In genomic region chr17:74298690-74299617, GRCh38 we compare ENCODE assay signal across 22 cellular contexts. TPM values are rescaled to one million over a fixed set of nuclear protein-coding genes. Genes with fewer than 3 reads are reported as not detected.
"Had no signal": no experiment of that assay in that cellular context is flagged by ENCODE, and none has a peak within 500 bp of the region (broad histone marks: within the 10 kb centered on the region; RNA-seq: fewer than 3 reads in every experiment).

No MANE protein-coding gene starts in this region.

- H3K4me1 ChIP-seq: ascending aorta, sigmoid colon had no signal

- H3K27ac ChIP-seq: ascending aorta, brain microvascular endothelial cell, foreskin keratinocyte, left ventricle myocardium inferior, sigmoid colon had no signal

- H3K9me3 ChIP-seq: ascending aorta, left ventricle myocardium inferior, sigmoid colon had no signal

- H3K27ac Mint-ChIP-seq: dendritic cell treated with granulocyte-macrophage colony-stimulating factor and Interleukin-4, amounts not matched to agents 40 ng/mL and 50 ng/mL, for 4 days; memory B cell; nephron progenitor cell had no signal

- FAIRE-seq: endometrium, kidney had no signal

- H3K36me3 Mint-ChIP-seq: activated naive CD4-positive, alpha-beta T cell treated with anti-CD3 and anti-CD28 coated beads, Interleukin-2, amount 50 U/mL, for 72 hours had no signal

- H3K4me3 ChIP-seq: ascending aorta, left ventricle myocardium inferior, sigmoid colon, smooth muscle cell had no signal

- H3K27me3 ChIP-seq: ascending aorta, brain microvascular endothelial cell had no signal

- DNase-seq: activated CD4-positive, alpha-beta T cell treated with anti-CD3 and anti-CD28 coated beads for 4 hours; activated CD4-positive, CD25-positive, alpha-beta regulatory T cell; brain microvascular endothelial cell; effector CD4-positive, alpha-beta T cell; erythroblast; kidney; left ventricle myocardium inferior; nephron progenitor cell; sigmoid colon; stimulated activated naive CD4-positive, alpha-beta T cell had no signal

- H3K9me3 Mint-ChIP-seq: activated naive CD4-positive, alpha-beta T cell treated with anti-CD3 and anti-CD28 coated beads, Interleukin-2, amount 50 U/mL, for 72 hours; dendritic cell treated with granulocyte-macrophage colony-stimulating factor and Interleukin-4, amounts not matched to agents 40 ng/mL and 50 ng/mL, for 4 days had no signal

- H3K36me3 ChIP-seq: ascending aorta, brain microvascular endothelial cell, left ventricle myocardium inferior, sigmoid colon had no signal

- H3K4me2 ChIP-seq: smooth muscle cell had no signal

- H3K4me3 Mint-ChIP-seq: dendritic cell treated with granulocyte-macrophage colony-stimulating factor and Interleukin-4, amounts not matched to agents 40 ng/mL and 50 ng/mL, for 4 days; memory B cell; nephron progenitor cell had no signal

RNA-seq across cellular contexts. Expression of gene DNAI2, which starts 24.9 kb away (rescaled TPM):
- total RNA-seq: ascending aorta, fibroblast of lung, foreskin keratinocyte, glomerular endothelial cell, left ventricle myocardium inferior, myocyte, sigmoid colon, smooth muscle cell, ureter had no signal
- polyA plus RNA-seq: adipose tissue, fibroblast of lung, foreskin keratinocyte, smooth muscle cell had no signal

RNA-seq across cellular contexts. Expression of gene KIF19, which starts 27.1 kb away (rescaled TPM):
- total RNA-seq: myocyte, smooth muscle cell had no signal
- polyA plus RNA-seq: fibroblast of lung, smooth muscle cell had no signal
